Comparison of ENCODE assay signal across 8 cellular contexts in genomic region chr14:35416108-35416750, GRCh38. TPM values are rescaled to one million over a fixed set of nuclear protein-coding genes. Genes with fewer than 3 reads are reported as not detected.
DNase-seq lines count a peak whose midpoint lies in the region; ATAC-seq and TF ChIP-seq lines count a peak whose summit lies in the region.

No MANE protein-coding gene starts in this region.

- TF ChIP-seq CTCF in GM23338 (conservative IDR thresholded peaks at IDR 0.05; ENCODE audit: low read depth in 2 of 2) = no peak
- no peak for TF ChIP-seq CTCF in fibroblast of lung (conservative IDR thresholded peaks at IDR 0.05 in 1 of 2, IDR thresholded peaks at IDR 0.05 in 1 of 2; ENCODE audit: low read depth in 1 of 2, low read length in 2 of 2)
- TF ChIP-seq CTCF in tibial artery (IDR thresholded peaks at IDR 0.05) = no peak

- no peak overlapping the region for H3K4me3 ChIP-seq in GM23338
- no peak overlapping the region for H3K4me3 ChIP-seq in fibroblast of lung (replicated peaks in 1 of 4; ENCODE audit: control extremely low read depth in 1 of 4, insufficient read depth in 1 of 4, low read depth in 3 of 4, low read length in 4 of 4)
- no peak overlapping the region for H3K4me3 ChIP-seq in tibial artery

- no peak overlapping the region for H3K27ac Mint-ChIP-seq in GM23338

- intact Hi-C loops in tibial artery (cut with DNase I; ENCODE audit: low total_unique reads) = loop anchor here (5.0 kb wide), 1 partner anchor 194 kb away; no protein-coding TSS in a partner anchor

- no peak overlapping the region for H3K27ac ChIP-seq in GM23338 (ENCODE audit: low read depth)
- no peak overlapping the region for H3K27ac ChIP-seq in fibroblast of lung (ENCODE audit: insufficient read depth, low read length)
- H3K27ac ChIP-seq in tibial artery = peak overlapping the region in 1 of 2 donors; percentile 47

- H3F3A ChIP-seq in GM23338 (replicated peaks; ENCODE audit: low read depth) = no peaks in the 10 kb centered on the region

- no peaks in the 10 kb centered on the region for H3K36me3 Mint-ChIP-seq in GM23338 (ENCODE audit: low read depth)

- H3K79me2 ChIP-seq in GM23338 (replicated peaks; ENCODE audit: insufficient read depth) (no peaks in the 10 kb centered on the region), fibroblast of lung (ENCODE audit: control insufficient read depth, insufficient read depth, low read length) (no peaks in the 10 kb centered on the region)

- H3K27me3 Mint-ChIP-seq in GM23338 (ENCODE audit: insufficient read depth, low read depth, poor library complexity) = peaks cover 8% of the 10 kb centered on the region

- H3K4me1 ChIP-seq in GM23338 (ENCODE audit: insufficient read depth) (peaks cover 13% of the 10 kb centered on the region; the same call in 1 of the 2 replicates), fibroblast of lung (ENCODE audit: control insufficient read depth, extremely low read depth, insufficient read depth, low read length) (peaks cover 8% of the 10 kb centered on the region), tibial artery (peaks cover 0 to 28% (median 12%) of the 10 kb centered on the region in 4 donors)

- H3K9me3 Mint-ChIP-seq in GM23338 = no peaks in the 10 kb centered on the region

- H3K36me3 ChIP-seq in GM23338 (ENCODE audit: insufficient read depth) (no peaks in the 10 kb centered on the region), fibroblast of lung (ENCODE audit: control insufficient read depth, insufficient read depth, low read length) (no peaks in the 10 kb centered on the region), tibial artery (no peaks in the 10 kb centered on the region)

- H3K4me3 Mint-ChIP-seq in GM23338 = no peak overlapping the region

- no peak for ATAC-seq in GM23338
- no peak for ATAC-seq in GM19328 (IDR thresholded peaks at IDR 0.05; ENCODE audit: unreplicated experiment)

- peak; percentile 39 for DNase-seq in ELR (ENCODE audit: low read depth)
- DNase-seq in GM23338 (ENCODE audit: low spot score) = no peak
- DNase-seq in T-helper 9 cell = peak; percentile 56
- peak in 1 of 2 donors; percentile 24 for DNase-seq in fibroblast of lung (ENCODE audit: low read depth in 2 of 2)
- DNase-seq in COLO829 (ENCODE audit: low spot score) = no peak
- no peak for DNase-seq in HUDEP-2 (lab: John Stamatoyannopoulos, UW; ENCODE audit: unreplicated experiment in 76 of 76)
- DNase-seq in tibial artery = no peak

- H3K9ac ChIP-seq in fibroblast of lung (ENCODE audit: insufficient read depth, low read length) = no peak overlapping the region

- H3K4me1 Mint-ChIP-seq in GM23338 = peaks cover 35% of the 10 kb centered on the region

- no peaks in the 10 kb centered on the region for H3K27me3 ChIP-seq in GM23338 (ENCODE audit: insufficient read depth)
- no peaks in the 10 kb centered on the region for H3K27me3 ChIP-seq in fibroblast of lung (ENCODE audit: control insufficient read depth, insufficient read depth, low read length)
- no peaks in the 10 kb centered on the region for H3K27me3 ChIP-seq in tibial artery

- H3K4me2 ChIP-seq in GM23338 (no peak overlapping the region), fibroblast of lung (ENCODE audit: extremely low read depth, insufficient read depth, low read length) (no peak overlapping the region)

- no peaks in the 10 kb centered on the region for H3K9me3 ChIP-seq in fibroblast of lung (ENCODE audit: control insufficient read depth, insufficient read depth, low read depth, low read length)
- no peaks in the 10 kb centered on the region for H3K9me3 ChIP-seq in tibial artery

- H4K20me1 ChIP-seq in GM23338 (replicated peaks; ENCODE audit: insufficient read depth) = no peaks in the 10 kb centered on the region
- no peaks in the 10 kb centered on the region for H4K20me1 ChIP-seq in fibroblast of lung (ENCODE audit: control insufficient read depth, extremely low read depth, insufficient read depth, low read length)

- no peaks in the 10 kb centered on the region for H3K9me2 ChIP-seq in GM23338 (ENCODE audit: insufficient read depth)

- peak overlapping the region; percentile 52; the same call in 1 of the 2 replicates for H2AFZ ChIP-seq in GM23338
- peak overlapping the region; percentile 14 for H2AFZ ChIP-seq in fibroblast of lung (ENCODE audit: low read length)

TF ChIP-seq in GM23338, 12 proteins besides CTCF, POLR2A, EP300 and RAD21 (continues in another document):
- TF ChIP-seq EZH2 (IDR thresholded peaks at IDR 0.05; ENCODE audit: low read depth, unreplicated experiment) (no peak), ETS1 (IDR thresholded peaks at IDR 0.05) (no peak), NANOG (IDR thresholded peaks at IDR 0.05; ENCODE audit: borderline replicate concordance) (no peak), REST (IDR thresholded peaks at IDR 0.05; ENCODE audit: unreplicated experiment) (no peak)

RNA-seq across cellular contexts. Expression of gene NFKBIA, which starts 11.7 kb away (rescaled TPM):
- 25.7 and 41.3 TPM in 2 replicates for total RNA-seq in GM23338 (2014; rRNA removed; shearing (Covaris generic))
- polyA plus RNA-seq in GM23338 (2016; fragmentation: Nextera tagmentation; extraction: Ambion mirVana) = 33.4 and 33.7 TPM in 2 replicates
- total RNA-seq in fibroblast of lung = 67.9 and 73.4 TPM in 2 replicates
- polyA plus RNA-seq in fibroblast of lung = 17.7 and 26.9 TPM in 2 replicates
- polyA plus RNA-seq in fibroblast of lung (2012) = 22.0 and 27.5 TPM in 2 replicates
- 131 and 148 TPM in 2 replicates for polyA minus RNA-seq in fibroblast of lung (ENCODE audit: low replicate concordance)

Comparison
In these comparisons a context has a peak if more than half of its experiments do, and no peak if none do; other contexts are left out.
1. DNase-seq: peak in ELR (single experiment) and T-helper 9 cell (single experiment); none in GM23338 (single experiment), COLO829 (single experiment), HUDEP-2 (0 of 76) and tibial artery (0 of 2).